Comparison of ENCODE assay signal across 29 cellular contexts in the genomic region with DNA sequence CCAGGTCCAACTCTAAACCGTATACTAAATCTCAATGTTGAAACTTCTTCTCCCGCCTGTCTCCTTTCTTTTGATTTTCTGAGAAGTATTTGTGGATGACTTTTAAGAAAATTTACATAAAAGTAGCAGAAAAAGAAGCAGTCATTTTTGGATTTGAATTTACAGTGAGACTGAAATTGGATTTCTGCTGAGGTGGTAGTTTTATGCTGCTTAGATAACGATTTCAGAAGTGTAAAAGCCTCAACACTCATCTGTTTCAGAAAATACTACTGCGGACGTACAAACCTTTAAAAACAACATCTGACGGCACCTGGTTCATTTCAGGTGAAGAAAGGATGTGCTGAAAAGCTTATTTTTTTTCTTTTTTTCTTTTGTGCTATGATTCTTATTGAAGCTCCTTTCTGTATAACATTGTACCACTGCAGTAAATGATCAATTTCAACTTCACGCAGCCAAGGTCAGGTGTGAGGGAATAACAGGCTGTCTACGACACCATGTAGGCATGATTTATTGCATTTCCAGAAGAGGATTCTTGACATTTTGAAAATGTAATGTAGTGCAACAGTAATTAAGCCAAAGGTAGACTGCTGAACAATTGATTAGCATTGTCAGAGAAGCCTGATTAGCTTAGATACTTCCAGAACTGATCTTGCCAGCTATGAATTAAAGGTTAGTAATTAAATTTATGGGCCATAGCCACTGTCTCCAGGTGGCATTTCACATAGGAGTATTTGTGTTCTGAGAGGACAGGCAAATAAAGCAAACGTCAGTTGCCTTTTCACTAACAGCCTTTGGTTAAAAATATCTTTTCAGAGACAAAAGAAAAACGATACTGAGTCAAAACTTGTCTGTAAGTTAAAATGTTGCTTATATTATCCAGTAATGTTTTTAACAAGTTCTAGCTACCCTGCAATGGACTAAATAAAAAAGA.
A peak's percentile ranks its signal among the peaks of the same experiment; 100 is the strongest.
DNase-seq lines count a peak whose midpoint lies in the region; TF ChIP-seq lines count a peak whose summit lies in the region.
"Had no signal": no experiment of that assay in that cellular context is flagged by ENCODE, and none has a peak within 500 bp of the region (broad histone marks: within the 10 kb centered on the region; RNA-seq: fewer than 3 reads in every experiment).

No MANE protein-coding gene starts in this region.

- intact Hi-C loops in colonic mucosa (cut with DNase I), result no loop called here

- no peaks in the 10 kb centered on the region for H3K27me3 Mint-ChIP-seq in activated naive CD4-positive, alpha-beta T cell treated with anti-CD3 and anti-CD28 coated beads, Interleukin-2, amount 10 ng/mL, durations not matched to agents 7 days and 5 days
- H3K27me3 Mint-ChIP-seq: effector memory CD8-positive, alpha-beta T cell; memory B cell; stimulated activated memory B cell treated with anti-CD40 and anti-IgM and Interleukin-4, amounts not matched to agents 10 μg/mL and 1 μg/mL and 100 μg/mL, for 72 hours; type B pancreatic cell had no signal

- H3K4me3 ChIP-seq in colonic mucosa, result no peak overlapping the region
- H3K4me3 ChIP-seq: GM12878, PC-9 had no signal

- no peaks in the 10 kb centered on the region for H3K36me3 ChIP-seq in colonic mucosa

- no peaks in the 10 kb centered on the region for H3K9me3 ChIP-seq in colonic mucosa

- H3K27ac Mint-ChIP-seq in activated naive CD4-positive, alpha-beta T cell treated with anti-CD3 and anti-CD28 coated beads, Interleukin-2, amount 10 ng/mL, durations not matched to agents 7 days and 5 days, result no peak overlapping the region
- H3K27ac Mint-ChIP-seq: effector memory CD8-positive, alpha-beta T cell; memory B cell; nephron progenitor cell; stimulated activated memory B cell treated with anti-CD40 and anti-IgM and Interleukin-4, amounts not matched to agents 10 μg/mL and 1 μg/mL and 100 μg/mL, for 72 hours; type B pancreatic cell had no signal

- no peaks in the 10 kb centered on the region for H3K4me1 ChIP-seq in colonic mucosa

- no peak overlapping the region for H3K27ac ChIP-seq in colonic mucosa
- H3K27ac ChIP-seq: C4-2B, HL-60, PC-9 had no signal

- CTCF ChIA-PET in activated naive CD4-positive, alpha-beta T cell treated with anti-CD3 and anti-CD28 coated beads, Interleukin-2, amount 10 ng/mL, durations not matched to agents 7 days and 5 days (lab: Charles Lee), result no interaction called here

- no peak overlapping the region for H3K4me3 Mint-ChIP-seq in activated naive CD4-positive, alpha-beta T cell treated with anti-CD3 and anti-CD28 coated beads, Interleukin-2, amount 10 ng/mL, durations not matched to agents 7 days and 5 days
- H3K4me3 Mint-ChIP-seq: effector memory CD8-positive, alpha-beta T cell; memory B cell; nephron progenitor cell; stimulated activated memory B cell treated with anti-CD40 and anti-IgM and Interleukin-4, amounts not matched to agents 10 μg/mL and 1 μg/mL and 100 μg/mL, for 72 hours; type B pancreatic cell had no signal

- DNase-seq in NCI-H510A treated with DMSO at 0.1 percent for 48 hours (lab: John Stamatoyannopoulos, UW) (peak; percentile 41), NCI-H510A (lab: John Stamatoyannopoulos, UW) (no peak), NCI-H1417 (lab: John Stamatoyannopoulos, UW) (peak; percentile 16 to 91 (median 52)), NCI-H748 treated with DMSO at 0.1 percent for 48 hours (lab: John Stamatoyannopoulos, UW) (peak; percentile 38), colonic mucosa (no peak), GOT3 (lab: John Stamatoyannopoulos, UW) (no peak), SW480 (ENCODE audit: low spot score) (no peak)
- no peak for DNase-seq in activated naive CD4-positive, alpha-beta T cell treated with anti-CD3 and anti-CD28 coated beads, Interleukin-2, amount 10 ng/mL, durations not matched to agents 7 days and 5 days
- DNase-seq: 8988T; activated CD4-positive, alpha-beta T cell treated with anti-CD3 and anti-CD28 coated beads, Interleukin-2, amount 50 U/mL, for 48 hours; activated CD4-positive, CD25-positive, alpha-beta regulatory T cell treated with anti-CD3 and anti-CD28 coated beads, Interleukin-2, amount 50 U/mL, for 72 hours; activated naive CD4-positive, alpha-beta T cell; Calu3; caudate nucleus; effector memory CD8-positive, alpha-beta T cell; Kasumi-1; MV-4-11; NCI-H187 treated with DMSO at 0.1 percent for 48 hours; NCI-H226; nephron progenitor cell; PC-9; substantia nigra; T-helper 2 cell had no signal

- TF ChIP-seq CTCF in colonic mucosa (IDR thresholded peaks at IDR 0.05), result no peak

- no peaks in the 10 kb centered on the region for H3K4me1 Mint-ChIP-seq in activated naive CD4-positive, alpha-beta T cell treated with anti-CD3 and anti-CD28 coated beads, Interleukin-2, amount 10 ng/mL, durations not matched to agents 7 days and 5 days
- H3K4me1 Mint-ChIP-seq: memory B cell; stimulated activated memory B cell treated with anti-CD40 and anti-IgM and Interleukin-4, amounts not matched to agents 10 μg/mL and 1 μg/mL and 100 μg/mL, for 72 hours had no signal

- H3K9me3 Mint-ChIP-seq in activated naive CD4-positive, alpha-beta T cell treated with anti-CD3 and anti-CD28 coated beads, Interleukin-2, amount 10 ng/mL, durations not matched to agents 7 days and 5 days, result peaks cover under 1% of the 10 kb centered on the region
- H3K9me3 Mint-ChIP-seq: effector memory CD8-positive, alpha-beta T cell; nephron progenitor cell; stimulated activated memory B cell treated with anti-CD40 and anti-IgM and Interleukin-4, amounts not matched to agents 10 μg/mL and 1 μg/mL and 100 μg/mL, for 72 hours; type B pancreatic cell had no signal

- no peaks in the 10 kb centered on the region for H3K27me3 ChIP-seq in colonic mucosa

- H3K36me3 Mint-ChIP-seq in activated naive CD4-positive, alpha-beta T cell treated with anti-CD3 and anti-CD28 coated beads, Interleukin-2, amount 10 ng/mL, durations not matched to agents 7 days and 5 days, result no peaks in the 10 kb centered on the region
- H3K36me3 Mint-ChIP-seq: memory B cell; stimulated activated memory B cell treated with anti-CD40 and anti-IgM and Interleukin-4, amounts not matched to agents 10 μg/mL and 1 μg/mL and 100 μg/mL, for 72 hours; type B pancreatic cell had no signal

- no peak overlapping the region for H3K9ac ChIP-seq in colonic mucosa (ENCODE audit: low read depth in 2 of 2, low read length in 2 of 2)

Comparison
In these comparisons a context has a peak if more than half of its experiments do, and no peak if none do; other contexts are left out.
1. DNase-seq: peak in NCI-H510A treated with DMSO at 0.1 percent for 48 hours (single experiment), NCI-H1417 (3 of 3) and NCI-H748 treated with DMSO at 0.1 percent for 48 hours (single experiment); none in NCI-H510A (single experiment), activated naive CD4-positive, alpha-beta T cell treated with anti-CD3 and anti-CD28 coated beads, Interleukin-2, amount 10 ng/mL, durations not matched to agents 7 days and 5 days (single experiment), colonic mucosa (single experiment), GOT3 (single experiment) and SW480 (single experiment).